14 cellular contexts compared by ENCODE assay signal in genomic region chr6:134416501-134417154, GRCh38.
A peak's percentile ranks its signal among the peaks of the same experiment; 100 is the strongest.
DNase-seq lines count a peak whose midpoint lies in the region; ATAC-seq, FAIRE-seq and TF ChIP-seq lines count a peak whose summit lies in the region.
"Had no signal": no experiment of that assay in that cellular context is flagged by ENCODE, and none has a peak within 500 bp of the region (broad histone marks: within the 10 kb centered on the region; RNA-seq: fewer than 3 reads in every experiment).

No MANE protein-coding gene starts in this region.

- H3K9me3 ChIP-seq in K562 (replicated peaks; ENCODE audit: control insufficient read depth, insufficient read depth, low read depth, low read length): no peaks in the 10 kb centered on the region
- H3K9me3 ChIP-seq in testis: no peaks in the 10 kb centered on the region

- intact Hi-C loops in K562 (cut with micrococcal nuclease) (no loop called here), testis (cut with DNase I; ENCODE audit: low total_unique reads) (no loop called here)

- DNase-seq in activated T-cell treated with anti-CD3 and anti-CD28 coated beads, Interleukin-2, amount 50 U/mL, for 4 hours: no peak
- DNase-seq in activated T-cell treated with anti-CD3 and anti-CD28 coated beads, Interleukin-2, amount 50 U/mL, for 48 hours: no peak
- DNase-seq in NCI-H460 (ENCODE audit: extremely low read depth, low read depth): peak; percentile 54
- DNase-seq in K562 (ENCODE audit: extremely low read depth in 1 of 4, low spot score in 3 of 4): peak in 2 of 4 experiments; percentile 24 to 60
- DNase-seq in renal cortical epithelial cell (ENCODE audit: low read depth): peak; percentile 93
- DNase-seq in mesendoderm: no peak
- DNase-seq in testis: no peak
- no peak for DNase-seq in GM19239 (ENCODE audit: insufficient read length, low spot score)
- DNase-seq: immature natural killer cell; stimulated activated naive B cell treated with anti-CD40 and anti-IgM and Interleukin-4, amounts not matched to agents 10 μg/mL and 1 μg/mL and 100 μg/mL, for 72 hours had no signal

- no peaks in the 10 kb centered on the region for H3K9me1 ChIP-seq in K562 (ENCODE audit: control insufficient read depth, insufficient read depth, low read length)

- no peaks in the 10 kb centered on the region for H3K36me3 Mint-ChIP-seq in activated T-cell treated with anti-CD3 and anti-CD28 coated beads, Interleukin-2, amount 50 U/mL, for 4 hours (ENCODE audit: insufficient read depth)

- no peak overlapping the region for H3K4me3 ChIP-seq in K562
- H3K4me3 ChIP-seq in mesendoderm (ENCODE audit: low read length): no peak overlapping the region
- H3K4me3 ChIP-seq in testis: no peak overlapping the region

- no peak overlapping the region for H2AK5ac ChIP-seq in mesendoderm (ENCODE audit: low read length)

- in situ Hi-C loops in K562 (cut with MboI): no loop called here

- TF ChIP-seq CTCF in K562 (IDR thresholded peaks at IDR 0.05 in 2 of 3, conservative IDR thresholded peaks at IDR 0.05 in 1 of 3; ENCODE audit: insufficient read depth in 2 of 3, low read depth in 1 of 3, low read length in 3 of 3): no peak
- TF ChIP-seq CTCF in testis (IDR thresholded peaks at IDR 0.05): no peak

- peak; percentile 67 to 70 for ATAC-seq in activated T-cell treated with anti-CD3 and anti-CD28 coated beads, Interleukin-2, amount 50 U/mL, for 4 hours
- ATAC-seq in K562: peak; percentile 90
- ATAC-seq: stimulated activated naive B cell treated with anti-CD40 and anti-IgM and Interleukin-4, amounts not matched to agents 10 μg/mL and 1 μg/mL and 100 μg/mL, for 72 hours had no signal

- peak in 1 of 2 experiments; percentile 26; a peak in 1 of 4 replicates for TF ChIP-seq RAD21 in K562 (CRISPR knock-in tag; conservative IDR thresholded peaks at IDR 0.05 in 1 of 2, IDR thresholded peaks at IDR 0.05 in 1 of 2)

- H3K79me1 ChIP-seq in mesendoderm (ENCODE audit: low read length): no peaks in the 10 kb centered on the region

- FAIRE-seq in K562 (lab: Jason Lieb, UNC): peak; percentile 59
- no peak for FAIRE-seq in GM19239 (lab: Jason Lieb, UNC)
- FAIRE-seq: colon, GM18507 had no signal

- peak overlapping the region; percentile 91 for H2AFZ ChIP-seq in K562 (ENCODE audit: low read depth, low read length)

- no peak overlapping the region for H4K8ac ChIP-seq in mesendoderm (ENCODE audit: low read depth, low read length)

- H3K4me2 ChIP-seq in K562 (ENCODE audit: insufficient read depth, low read length) (0 out of 2 replicates have a peak overlapping the region, but pooled peaks have one; percentile 2), mesendoderm (ENCODE audit: low read length) (no peak overlapping the region)

- H3K9me3 Mint-ChIP-seq in activated T-cell treated with anti-CD3 and anti-CD28 coated beads, Interleukin-2, amount 50 U/mL, for 4 hours: peaks cover 12% of the 10 kb centered on the region

- 19% methylated on average over 9 of the region's 9 CpGs for WGBS in K562 (ENCODE audit: insufficient coverage, low coverage, missing lambda C conversion rate)
- WGBS in mesendoderm (ENCODE audit: extremely low coverage, insufficient coverage, low lambda C conversion rate): no CpG with 5 or more reads among the region's 9 CpGs
- WGBS in testis, 2 donors: 82 to 92% methylated on average over 9 of the region's 9 CpGs

- H3K27me3 ChIP-seq in K562 (ENCODE audit: control insufficient read depth in 2 of 2, insufficient read depth in 2 of 2, low read length in 2 of 2) (no peaks in the 10 kb centered on the region), mesendoderm (ENCODE audit: insufficient read depth, low read length, poor library complexity) (no peaks in the 10 kb centered on the region), testis (no peaks in the 10 kb centered on the region)

- no peak overlapping the region for H2BK120ac ChIP-seq in mesendoderm (ENCODE audit: low read depth, low read length)

- POLR2A ChIA-PET in K562 (lab: Yijun Ruan, JAX): interaction anchor here (0.8 to 1.6 kb wide), 2 partner anchors 9 to 21 kb away, joined by 3 to 5 read pairs; no protein-coding TSS in a partner anchor

- H3K27me3 Mint-ChIP-seq in activated T-cell treated with anti-CD3 and anti-CD28 coated beads, Interleukin-2, amount 50 U/mL, for 4 hours (ENCODE audit: low read depth): no peaks in the 10 kb centered on the region
- H3K27me3 Mint-ChIP-seq: activated naive CD4-positive, alpha-beta T cell treated with anti-CD3 and anti-CD28 coated beads, Interleukin-2, amount 50 U/mL, for 24 hours; B cell had no signal

- H3K9ac ChIP-seq in K562 (ENCODE audit: insufficient read depth in 1 of 2, low read depth in 2 of 2, low read length in 2 of 2): no peak overlapping the region; a peak in 1 of 4 replicates
- no peak overlapping the region for H3K9ac ChIP-seq in mesendoderm (ENCODE audit: low read length)

- H3K4me1 ChIP-seq in K562 (replicated peaks in 1 of 2; ENCODE audit: control insufficient read depth in 2 of 2, insufficient read depth in 2 of 2, low read length in 2 of 2) (peaks cover 0 to 13% of the 10 kb centered on the region in 2 experiments; a peak in 2 of 5 replicates), mesendoderm (ENCODE audit: control insufficient read depth, low read depth, low read length) (no peaks in the 10 kb centered on the region), testis (no peaks in the 10 kb centered on the region)

- no peak overlapping the region for H3K23ac ChIP-seq in mesendoderm (ENCODE audit: low read length)

- CTCF ChIA-PET in K562 (lab: Yijun Ruan, JAX; ENCODE audit: low intra/inter-chr PET ratio): no interaction called here

- BruUV-seq in K562 (replicated peaks; lab: Mats Ljungman, UMichigan): no TSS peak

- H4K5ac ChIP-seq in mesendoderm (ENCODE audit: low read length): no peak overlapping the region

- H3K27ac ChIP-seq in K562 (ENCODE audit: extremely low read depth, low read depth, low read length): no peak overlapping the region
- H3K27ac ChIP-seq in mesendoderm (ENCODE audit: low read depth, low read length): no peak overlapping the region
- H3K27ac ChIP-seq in testis: no peak overlapping the region

- H3K4me3 Mint-ChIP-seq in activated T-cell treated with anti-CD3 and anti-CD28 coated beads, Interleukin-2, amount 50 U/mL, for 4 hours: no peak overlapping the region
- H3K4me3 Mint-ChIP-seq: activated naive CD4-positive, alpha-beta T cell treated with anti-CD3 and anti-CD28 coated beads, Interleukin-2, amount 50 U/mL, for 24 hours; B cell; immature natural killer cell; stimulated activated naive B cell treated with anti-CD40 and anti-IgM and Interleukin-4, amounts not matched to agents 10 μg/mL and 1 μg/mL and 100 μg/mL, for 72 hours had no signal

- no peak overlapping the region for H3K18ac ChIP-seq in mesendoderm (ENCODE audit: low read length)

- H3K79me2 ChIP-seq in K562 (ENCODE audit: control insufficient read depth, insufficient read depth, low read length) (no peaks in the 10 kb centered on the region), mesendoderm (ENCODE audit: control insufficient read depth, insufficient read depth, low read length) (no peaks in the 10 kb centered on the region)

- no peaks in the 10 kb centered on the region for H4K20me1 ChIP-seq in K562 (replicated peaks; ENCODE audit: control insufficient read depth, insufficient read depth, low read length)

- H3K56ac ChIP-seq in mesendoderm (ENCODE audit: low read length): no peak overlapping the region

- TF ChIP-seq POLR2A in K562 (conservative IDR thresholded peaks at IDR 0.05) (no peak), testis (IDR thresholded peaks at IDR 0.05) (no peak)

- peaks cover 7% of the 10 kb centered on the region for H3K4me1 Mint-ChIP-seq in activated T-cell treated with anti-CD3 and anti-CD28 coated beads, Interleukin-2, amount 50 U/mL, for 4 hours (ENCODE audit: low read depth)

- TF ChIP-seq EP300 in K562 (IDR thresholded peaks at IDR 0.05; ENCODE audit: low read length): peak; percentile 40; the same call in 1 of the 2 replicates

- no peak overlapping the region for H3K4ac ChIP-seq in mesendoderm (ENCODE audit: low read depth, low read length)

- H2BK5ac ChIP-seq in mesendoderm (ENCODE audit: low read length): no peak overlapping the region

- no peaks in the 10 kb centered on the region for H3K36me3 ChIP-seq in K562 (ENCODE audit: control insufficient read depth, insufficient read depth, low read length)
- H3K36me3 ChIP-seq in mesendoderm (ENCODE audit: control insufficient read depth, insufficient read depth, low read length): no peaks in the 10 kb centered on the region
- no peaks in the 10 kb centered on the region for H3K36me3 ChIP-seq in testis (ENCODE audit: low read depth, missing control alignments)

- H2BK15ac ChIP-seq in mesendoderm (replicated peaks; ENCODE audit: low read depth): no peak overlapping the region

TF ChIP-seq in K562, 482 proteins besides CTCF, POLR2A, EP300 and RAD21 (continues in another document):
- no peak for TF ChIP-seq MAZ (CRISPR knock-in tag; conservative IDR thresholded peaks at IDR 0.05 in 1 of 2, IDR thresholded peaks at IDR 0.05 in 1 of 2)
- TF ChIP-seq SRF (CRISPR knock-in tag; IDR thresholded peaks at IDR 0.05): peak; percentile 44 to 85; a peak in 3 of 4 replicates
- TF ChIP-seq MNT (conservative IDR thresholded peaks at IDR 0.05): peak in 1 of 2 experiments; percentile 39; a peak in 1 of 4 replicates
- TF ChIP-seq ARID1B (IDR thresholded peaks at IDR 0.05): peak; percentile 52; the same call in 1 of the 2 replicates
- TF ChIP-seq VEZF1 (CRISPR knock-in tag; IDR thresholded peaks at IDR 0.05): peak; percentile 60; the same call in 1 of the 2 replicates

Comparison
In these comparisons a context has a peak if more than half of its experiments do, and no peak if none do; other contexts are left out.
1. DNase-seq: peak in NCI-H460 (single experiment) and renal cortical epithelial cell (single experiment); none in activated T-cell treated with anti-CD3 and anti-CD28 coated beads, Interleukin-2, amount 50 U/mL, for 4 hours (single experiment), activated T-cell treated with anti-CD3 and anti-CD28 coated beads, Interleukin-2, amount 50 U/mL, for 48 hours (0 of 2), mesendoderm (single experiment), testis (single experiment) and GM19239 (single experiment).